In genomic region chr12:130079254-130079653, GRCh38 we compare ENCODE assay signal across 18 cellular contexts.
"Had no signal": no experiment of that assay in that cellular context is flagged by ENCODE, and none has a peak within 500 bp of the region (broad histone marks: within the 10 kb centered on the region; RNA-seq: fewer than 3 reads in every experiment).

No MANE protein-coding gene starts in this region.

- H3K4me3 ChIP-seq: gastrocnemius medialis, heart left ventricle, left ventricle myocardium inferior, prostate gland, transverse colon had no signal

- DNase-seq: activated B cell treated with CpG ODN at 0.5 μM for 24 hours; activated CD4-positive, alpha-beta memory T cell treated with anti-CD3 and anti-CD28 coated beads for 36 hours; activated CD4-positive, alpha-beta T cell treated with anti-CD3 and anti-CD28 coated beads for 4 hours; activated CD8-positive, alpha-beta memory T cell treated with anti-CD3 and anti-CD28 coated beads, Interleukin-2, amount 10 ng/mL, durations not matched to agents 7 days and 5 days; amniotic stem cell; dermis blood vessel endothelial cell; effector memory CD4-positive, alpha-beta T cell; gastrocnemius medialis; heart left ventricle; kidney glomerular epithelial cell; left ventricle myocardium inferior; right cardiac atrium; stimulated activated CD4-positive, alpha-beta T cell treated with anti-CD3 and anti-CD28 coated beads, Interleukin-2, amount 100 ng/mL, for 24 hours; transverse colon had no signal

- H3K27ac Mint-ChIP-seq: activated B cell treated with CpG ODN at 0.5 μM for 24 hours; activated CD4-positive, alpha-beta memory T cell treated with anti-CD3 and anti-CD28 coated beads for 36 hours; activated CD8-positive, alpha-beta memory T cell treated with anti-CD3 and anti-CD28 coated beads, Interleukin-2, amount 10 ng/mL, durations not matched to agents 7 days and 5 days; activated naive CD8-positive, alpha-beta T cell; stimulated activated naive CD8-positive, alpha-beta T cell treated with anti-CD3 and anti-CD28 coated beads, Interleukin-15, Interleukin-2, amounts not matched to agents 100 ng/mL and 50 ng/mL, for 24 hours had no signal

- H3K4me1 Mint-ChIP-seq: activated B cell treated with CpG ODN at 0.5 μM for 24 hours; activated CD8-positive, alpha-beta memory T cell treated with anti-CD3 and anti-CD28 coated beads, Interleukin-2, amount 10 ng/mL, durations not matched to agents 7 days and 5 days had no signal

- H3K36me3 ChIP-seq: gastrocnemius medialis, heart left ventricle, left ventricle myocardium inferior, prostate gland, transverse colon had no signal

- H3K9me3 ChIP-seq: gastrocnemius medialis, prostate gland, transverse colon had no signal

- H3K27me3 Mint-ChIP-seq: activated B cell treated with CpG ODN at 0.5 μM for 24 hours; activated CD4-positive, alpha-beta memory T cell treated with anti-CD3 and anti-CD28 coated beads for 36 hours; activated CD8-positive, alpha-beta memory T cell treated with anti-CD3 and anti-CD28 coated beads, Interleukin-2, amount 10 ng/mL, durations not matched to agents 7 days and 5 days had no signal

- H3K27me3 ChIP-seq: gastrocnemius medialis, transverse colon had no signal

- H3K9me3 Mint-ChIP-seq: neural crest cell had no signal

- H3K4me1 ChIP-seq: gastrocnemius medialis, heart left ventricle, left ventricle myocardium inferior, prostate gland, transverse colon had no signal

- H3K36me3 Mint-ChIP-seq: activated CD8-positive, alpha-beta memory T cell treated with anti-CD3 and anti-CD28 coated beads, Interleukin-2, amount 10 ng/mL, durations not matched to agents 7 days and 5 days; activated naive CD8-positive, alpha-beta T cell had no signal

- H3K27ac ChIP-seq: gastrocnemius medialis, heart left ventricle, left ventricle myocardium inferior, transverse colon had no signal

- ATAC-seq: activated CD8-positive, alpha-beta memory T cell treated with anti-CD3 and anti-CD28 coated beads, Interleukin-2, amount 10 ng/mL, durations not matched to agents 7 days and 5 days; gastrocnemius medialis; heart left ventricle; right cardiac atrium had no signal

- H3K4me3 Mint-ChIP-seq: activated B cell treated with CpG ODN at 0.5 μM for 24 hours; activated CD4-positive, alpha-beta memory T cell treated with anti-CD3 and anti-CD28 coated beads for 36 hours; activated CD8-positive, alpha-beta memory T cell treated with anti-CD3 and anti-CD28 coated beads, Interleukin-2, amount 10 ng/mL, durations not matched to agents 7 days and 5 days; activated naive CD8-positive, alpha-beta T cell; neural crest cell; stimulated activated naive CD8-positive, alpha-beta T cell treated with anti-CD3 and anti-CD28 coated beads, Interleukin-15, Interleukin-2, amounts not matched to agents 100 ng/mL and 50 ng/mL, for 24 hours had no signal
